ENCODE assay signal across 31 cellular contexts in the genomic region with DNA sequence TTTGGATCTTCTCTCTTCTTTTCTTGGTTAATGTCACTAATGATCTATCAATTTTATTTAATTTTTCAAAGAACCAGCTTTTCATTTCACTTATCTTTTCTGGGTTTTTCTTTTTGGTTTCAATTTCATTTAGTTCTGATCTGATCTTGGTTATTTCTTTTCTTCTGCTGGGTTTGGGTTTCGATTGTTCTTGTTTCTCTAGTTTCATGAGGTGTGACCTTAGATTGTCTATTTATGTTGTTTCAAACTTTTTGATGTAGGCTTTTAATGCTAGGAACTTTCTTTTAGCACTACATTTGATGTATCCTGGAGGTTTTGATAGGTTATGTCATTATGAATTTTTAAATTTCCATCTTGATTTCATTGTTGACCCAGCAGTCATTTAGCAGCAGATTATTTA.
"Had no signal": no experiment of that assay in that cellular context is flagged by ENCODE, and none has a peak within 500 bp of the region (broad histone marks: within the 10 kb centered on the region; RNA-seq: fewer than 3 reads in every experiment).

No MANE protein-coding gene starts in this region.

- H3K36me3 ChIP-seq: SJCRH30 had no signal

- H3K4me2 ChIP-seq: PC-9 had no signal

- H2AFZ ChIP-seq: PC-9 had no signal

- H3K4me1 ChIP-seq: SJCRH30 had no signal

- H3K27me3 ChIP-seq: SJCRH30 had no signal

- DNase-seq: Karpas-422, KG1, NCI-H1048, NCI-H1105 treated with DMSO at 0.1 percent for 48 hours, NCI-H1436, NCI-H146, NCI-H1694, NCI-H187, NCI-H1930, NCI-H2029 treated with DMSO at 0.1 percent for 48 hours, NCI-H2081 treated with DMSO at 0.1 percent for 48 hours, NCI-H2107, NCI-H2171, NCI-H226, NCI-H446 treated with DMSO at 0.1 percent for 48 hours, NCI-H510A, NCI-H524, NCI-H526, NCI-H69, NCI-H82, PC-9, SHP77, SIG-M5, SJCRH30 had no signal

- H3K27ac ChIP-seq: PC-9, RWPE1, SJCRH30, SK-N-MC had no signal

- H3K9me3 ChIP-seq: SJCRH30 had no signal

- ATAC-seq: K562, Panc1, Right ventricle myocardium inferior, SK-N-SH treated with all-trans-retinoic acid at 6 μM for 48 hours had no signal

- H3K4me3 ChIP-seq: K562, PC-9, SJCRH30, SK-N-MC had no signal

- FAIRE-seq: K562, RCC 7860 had no signal
